In genomic region chr10:73585223-73585784, GRCh38 we compare ENCODE assay signal across 1 cellular context.
TF ChIP-seq lines count a peak whose summit lies in the region.

No MANE protein-coding gene starts in this region.

TF ChIP-seq in HepG2, 621 proteins besides CTCF, POLR2A, EP300 and RAD21:
- TF ChIP-seq, protein P1, sequence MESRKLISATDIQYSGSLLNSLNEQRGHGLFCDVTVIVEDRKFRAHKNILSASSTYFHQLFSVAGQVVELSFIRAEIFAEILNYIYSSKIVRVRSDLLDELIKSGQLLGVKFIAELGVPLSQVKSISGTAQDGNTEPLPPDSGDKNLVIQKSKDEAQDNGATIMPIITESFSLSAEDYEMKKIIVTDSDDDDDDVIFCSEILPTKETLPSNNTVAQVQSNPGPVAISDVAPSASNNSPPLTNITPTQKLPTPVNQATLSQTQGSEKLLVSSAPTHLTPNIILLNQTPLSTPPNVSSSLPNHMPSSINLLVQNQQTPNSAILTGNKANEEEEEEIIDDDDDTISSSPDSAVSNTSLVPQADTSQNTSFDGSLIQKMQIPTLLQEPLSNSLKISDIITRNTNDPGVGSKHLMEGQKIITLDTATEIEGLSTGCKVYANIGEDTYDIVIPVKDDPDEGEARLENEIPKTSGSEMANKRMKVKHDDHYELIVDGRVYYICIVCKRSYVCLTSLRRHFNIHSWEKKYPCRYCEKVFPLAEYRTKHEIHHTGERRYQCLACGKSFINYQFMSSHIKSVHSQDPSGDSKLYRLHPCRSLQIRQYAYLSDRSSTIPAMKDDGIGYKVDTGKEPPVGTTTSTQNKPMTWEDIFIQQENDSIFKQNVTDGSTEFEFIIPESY (CRISPR knock-in tag; IDR thresholded peaks at IDR 0.05), result peak; percentile 61; the same call in 1 of the 2 replicates
- no peak for TF ChIP-seq NFKBIZ (CRISPR knock-in tag; IDR thresholded peaks at IDR 0.05)
